Comparison of ENCODE assay signal across 14 cellular contexts in genomic region chr14:22489957-22490950, GRCh38.
DNase-seq lines count a peak whose midpoint lies in the region; ATAC-seq and TF ChIP-seq lines count a peak whose summit lies in the region.
"Had no signal": no experiment of that assay in that cellular context is flagged by ENCODE, and none has a peak within 500 bp of the region (broad histone marks: within the 10 kb centered on the region; RNA-seq: fewer than 3 reads in every experiment).

No MANE protein-coding gene starts in this region.

- H3F3A ChIP-seq in smooth muscle cell (ENCODE audit: low read depth), result peaks cover 21% of the 10 kb centered on the region

- H3K36me3 ChIP-seq in OCI-LY7 (ENCODE audit: insufficient read depth, low read length), result no peaks in the 10 kb centered on the region
- H3K36me3 ChIP-seq in upper lobe of right lung, result no peaks in the 10 kb centered on the region
- H3K36me3 ChIP-seq in smooth muscle cell (ENCODE audit: low read depth), result no peaks in the 10 kb centered on the region
- H3K36me3 ChIP-seq: SJSA1 had no signal

- H3K4me3 Mint-ChIP-seq in stimulated activated naive CD8-positive, alpha-beta T cell treated with anti-CD3 and anti-CD28 coated beads, Interleukin-15, Interleukin-2, amounts not matched to agents 100 ng/mL and 50 ng/mL, for 24 hours, result peak overlapping the region; percentile 85
- H3K4me3 Mint-ChIP-seq in endothelial cell (ENCODE audit: unreplicated experiment), result peak overlapping the region; percentile 0
- H3K4me3 Mint-ChIP-seq: dendritic cell treated with granulocyte-macrophage colony-stimulating factor and Interleukin-4, amounts not matched to agents 40 ng/mL and 50 ng/mL, for 4 days had no signal

- H3K9me3 ChIP-seq in OCI-LY7 (ENCODE audit: low read length) (no peaks in the 10 kb centered on the region), upper lobe of right lung (no peaks in the 10 kb centered on the region), smooth muscle cell (replicated peaks; ENCODE audit: low read depth) (no peaks in the 10 kb centered on the region)
- H3K9me3 ChIP-seq: SJSA1 had no signal

- H2AFZ ChIP-seq in OCI-LY7 (ENCODE audit: low read length) (peak overlapping the region; percentile 62; the same call in 1 of the 2 replicates), smooth muscle cell (ENCODE audit: low read depth) (no peak overlapping the region)

- H3K36me3 Mint-ChIP-seq in stimulated activated naive CD8-positive, alpha-beta T cell treated with anti-CD3 and anti-CD28 coated beads, Interleukin-15, Interleukin-2, amounts not matched to agents 100 ng/mL and 50 ng/mL, for 24 hours (ENCODE audit: low read depth), result peaks cover 65% of the 10 kb centered on the region
- H3K36me3 Mint-ChIP-seq in endothelial cell (ENCODE audit: low read depth, unreplicated experiment), result no peaks in the 10 kb centered on the region

- H3K4me3 ChIP-seq in OCI-LY7 (ENCODE audit: low read depth, low read length, poor library complexity, severe bottlenecking) (peak overlapping the region; percentile 56), upper lobe of right lung (no peak overlapping the region), smooth muscle cell (no peak overlapping the region)
- H3K4me3 ChIP-seq: SJSA1 had no signal

- no peak for DNase-seq in stimulated activated naive CD8-positive, alpha-beta T cell treated with anti-CD3 and anti-CD28 coated beads, Interleukin-15, Interleukin-2, amounts not matched to agents 100 U/mL and 50 U/mL, for 24 hours
- DNase-seq in OCI-LY7 (ENCODE audit: low spot score), result no peak
- DNase-seq in endothelial cell (ENCODE audit: low spot score), result no peak
- DNase-seq in upper lobe of right lung, result no peak
- no peak for DNase-seq in HuH-7.5 (ENCODE audit: low spot score)
- DNase-seq in EL, result no peak
- DNase-seq in smooth muscle cell (lab: John Stamatoyannopoulos, UW; ENCODE audit: unreplicated experiment), result no peak
- DNase-seq: AML-193; Kasumi-1; NCI-H187 treated with DMSO at 0.1 percent for 48 hours; stimulated activated CD4-positive, alpha-beta T cell treated with anti-CD3 and anti-CD28 coated beads, Interleukin-4, amount 100 ng/mL, for 1 hour had no signal

- peak overlapping the region; percentile 99 for H3K27ac Mint-ChIP-seq in stimulated activated naive CD8-positive, alpha-beta T cell treated with anti-CD3 and anti-CD28 coated beads, Interleukin-15, Interleukin-2, amounts not matched to agents 100 ng/mL and 50 ng/mL, for 24 hours
- peak overlapping the region; percentile 43 for H3K27ac Mint-ChIP-seq in endothelial cell (ENCODE audit: unreplicated experiment)
- H3K27ac Mint-ChIP-seq: dendritic cell treated with granulocyte-macrophage colony-stimulating factor and Interleukin-4, amounts not matched to agents 40 ng/mL and 50 ng/mL, for 4 days had no signal

- 85% methylated on average over 9 of the region's 9 CpGs for WGBS in smooth muscle cell (ENCODE audit: low lambda C conversion rate)

- TF ChIP-seq CTCF in OCI-LY7 (conservative IDR thresholded peaks at IDR 0.05; ENCODE audit: low read length) (no peak), endothelial cell (IDR thresholded peaks at IDR 0.05; ENCODE audit: unreplicated experiment) (no peak), upper lobe of right lung (IDR thresholded peaks at IDR 0.05) (no peak), smooth muscle cell (IDR thresholded peaks at IDR 0.05; ENCODE audit: borderline replicate concordance, insufficient read depth, poor library complexity, severe bottlenecking) (no peak)

- no TSS peak for BruUV-seq in OCI-LY7 (replicated peaks; lab: Mats Ljungman, UMichigan)

- no peak for ATAC-seq in stimulated activated naive CD8-positive, alpha-beta T cell treated with anti-CD3 and anti-CD28 coated beads, Interleukin-15, Interleukin-2, amounts not matched to agents 100 U/mL and 50 U/mL, for 24 hours
- ATAC-seq in upper lobe of right lung, result peak; percentile 21

- peaks cover 75% of the 10 kb centered on the region for H3K4me1 Mint-ChIP-seq in stimulated activated naive CD8-positive, alpha-beta T cell treated with anti-CD3 and anti-CD28 coated beads, Interleukin-15, Interleukin-2, amounts not matched to agents 100 ng/mL and 50 ng/mL, for 24 hours (ENCODE audit: low read depth)
- peaks cover 80% of the 10 kb centered on the region for H3K4me1 Mint-ChIP-seq in endothelial cell (ENCODE audit: unreplicated experiment)

- POLR2A ChIA-PET in OCI-LY7 (lab: Charles Lee), result interaction anchor here (0.7 to 4.1 kb wide), 22 partner anchors 10 to 466 kb away, joined by 3 to 31 read pairs (median 4); partner anchors contain the start of gene HAUS4

- H3K79me2 ChIP-seq in OCI-LY7 (ENCODE audit: insufficient read depth, low read depth, low read length) (no peaks in the 10 kb centered on the region), smooth muscle cell (ENCODE audit: low read depth) (no peaks in the 10 kb centered on the region)

- no peak overlapping the region for H3K9ac ChIP-seq in smooth muscle cell (ENCODE audit: low read depth)

- no peaks in the 10 kb centered on the region for H3K27me3 Mint-ChIP-seq in stimulated activated naive CD8-positive, alpha-beta T cell treated with anti-CD3 and anti-CD28 coated beads, Interleukin-15, Interleukin-2, amounts not matched to agents 100 ng/mL and 50 ng/mL, for 24 hours
- H3K27me3 Mint-ChIP-seq in endothelial cell (ENCODE audit: unreplicated experiment), result no peaks in the 10 kb centered on the region

- no peaks in the 10 kb centered on the region for H3K9me2 ChIP-seq in OCI-LY7 (ENCODE audit: insufficient read depth, low read length)

- intact Hi-C loops in OCI-LY7 (cut with micrococcal nuclease; ENCODE audit: unreplicated experiment) (loop anchor here (2.0 kb wide), 1 partner anchor 67 kb away; no protein-coding TSS in a partner anchor), upper lobe of right lung (cut with DNase I) (no loop called here)

- H3K9me3 Mint-ChIP-seq in stimulated activated naive CD8-positive, alpha-beta T cell treated with anti-CD3 and anti-CD28 coated beads, Interleukin-15, Interleukin-2, amounts not matched to agents 100 ng/mL and 50 ng/mL, for 24 hours, result no peaks in the 10 kb centered on the region
- H3K9me3 Mint-ChIP-seq in endothelial cell (ENCODE audit: unreplicated experiment), result no peaks in the 10 kb centered on the region
- H3K9me3 Mint-ChIP-seq: dendritic cell treated with granulocyte-macrophage colony-stimulating factor and Interleukin-4, amounts not matched to agents 40 ng/mL and 50 ng/mL, for 4 days had no signal

- H3K27ac ChIP-seq in OCI-LY7 (ENCODE audit: low read depth, low read length, poor library complexity, severe bottlenecking) (peak overlapping the region; percentile 68), upper lobe of right lung (peak overlapping the region; percentile 26), smooth muscle cell (ENCODE audit: low read depth) (no peak overlapping the region)
- H3K27ac ChIP-seq: SJSA1 had no signal

- H3K4me2 ChIP-seq in OCI-LY7 (ENCODE audit: low read length) (peak overlapping the region; percentile 69), smooth muscle cell (no peak overlapping the region)

- H4K20me1 ChIP-seq in OCI-LY7 (ENCODE audit: insufficient read depth, low read length) (no peaks in the 10 kb centered on the region), smooth muscle cell (ENCODE audit: low read depth) (no peaks in the 10 kb centered on the region)

- peaks cover 98% of the 10 kb centered on the region for H3K4me1 ChIP-seq in OCI-LY7 (ENCODE audit: insufficient read depth, low read length, poor library complexity, severe bottlenecking)
- no peaks in the 10 kb centered on the region for H3K4me1 ChIP-seq in upper lobe of right lung
- peaks cover 6% of the 10 kb centered on the region for H3K4me1 ChIP-seq in smooth muscle cell (ENCODE audit: low read depth)

- no peaks in the 10 kb centered on the region for H3K27me3 ChIP-seq in upper lobe of right lung
- H3K27me3 ChIP-seq in smooth muscle cell (ENCODE audit: low read depth), result no peaks in the 10 kb centered on the region
- H3K27me3 ChIP-seq: SJSA1 had no signal

- CTCF ChIA-PET in OCI-LY7 (lab: Charles Lee; ENCODE audit: unreplicated experiment), result interaction anchor here (1.0 to 1.5 kb wide), 5 partner anchors 12 to 100 kb away, joined by 3 to 10 read pairs (median 5); no protein-coding TSS in a partner anchor
